Comparison of ENCODE assay signal across 21 cellular contexts in the genomic region with DNA sequence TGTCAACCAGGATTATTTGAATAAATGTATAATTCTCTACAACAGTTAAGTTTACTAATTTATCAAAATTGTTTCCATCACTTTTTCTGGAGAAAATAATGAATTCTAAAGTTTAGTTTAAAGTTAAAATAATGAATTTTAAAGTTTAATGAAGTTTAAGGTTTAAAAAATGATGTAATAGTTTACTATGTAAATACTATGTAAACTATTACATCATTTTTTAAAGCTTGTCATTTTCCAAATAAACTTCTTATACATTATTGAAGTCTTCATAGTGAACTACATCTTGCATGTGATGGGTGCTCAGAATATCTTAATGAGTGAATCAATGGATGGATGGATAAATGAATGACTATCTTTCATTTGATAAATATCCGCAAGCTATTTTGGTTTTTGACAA. TPM values are rescaled to one million over a fixed set of nuclear protein-coding genes. Genes with fewer than 3 reads are reported as not detected.
DNase-seq lines count a peak whose midpoint lies in the region; ATAC-seq, FAIRE-seq and TF ChIP-seq lines count a peak whose summit lies in the region.
"Had no signal": no experiment of that assay in that cellular context is flagged by ENCODE, and none has a peak within 500 bp of the region (broad histone marks: within the 10 kb centered on the region; RNA-seq: fewer than 3 reads in every experiment).

No MANE protein-coding gene starts in this region.

- H3K9me3 ChIP-seq in HepG2 (ENCODE audit: low read length) (no peaks in the 10 kb centered on the region), right lobe of liver (no peaks in the 10 kb centered on the region), small intestine (ENCODE audit: control insufficient read depth, low read depth) (no peaks in the 10 kb centered on the region)

- peaks cover 36% of the 10 kb centered on the region for H3K36me3 Mint-ChIP-seq in activated CD4-positive, alpha-beta memory T cell treated with anti-CD3 and anti-CD28 coated beads for 36 hours
- H3K36me3 Mint-ChIP-seq in activated CD4-positive, alpha-beta memory T cell treated with anti-CD3 and anti-CD28 coated beads, Interleukin-2, amount 10 ng/mL, durations not matched to agents 7 days and 5 days (ENCODE audit: low read depth), result peaks cover 62% of the 10 kb centered on the region

- TF ChIP-seq POLR2A in HepG2 (IDR thresholded peaks at IDR 0.05; ENCODE audit: insufficient read depth in 1 of 2, low read depth in 2 of 2, low read length in 2 of 2), result no peak
- TF ChIP-seq POLR2A in right lobe of liver (IDR thresholded peaks at IDR 0.05), result no peak
- TF ChIP-seq POLR2A in GM12891 (IDR thresholded peaks at IDR 0.05; ENCODE audit: low read depth, low read length), result no peak
- TF ChIP-seq POLR2A in erythroblast (IDR thresholded peaks at IDR 0.05; ENCODE audit: low read length), result no peak

- H3K27ac ChIP-seq in HepG2 (ENCODE audit: extremely low read length, insufficient read depth, low read length) (no peak overlapping the region), right lobe of liver (no peak overlapping the region), small intestine (ENCODE audit: low read depth in 1 of 2, low read length in 1 of 2) (no peak overlapping the region)
- H3K27ac ChIP-seq: C4-2B had no signal

- no peak overlapping the region for H2AFZ ChIP-seq in HepG2 (ENCODE audit: low read length)

- no peaks in the 10 kb centered on the region for H3K79me2 ChIP-seq in HepG2 (ENCODE audit: insufficient read depth, low read length)

- no peak overlapping the region for H3K4me2 ChIP-seq in HepG2 (ENCODE audit: low read depth, low read length)

- H3K9ac ChIP-seq in HepG2 (ENCODE audit: insufficient read depth, low read depth, low read length), result no peak overlapping the region

- H3K27me3 ChIP-seq in HepG2 (ENCODE audit: control insufficient read depth in 1 of 2, insufficient read depth in 2 of 2, low read length in 2 of 2) (no peaks in the 10 kb centered on the region; a peak in 1 of 5 replicates), right lobe of liver (no peaks in the 10 kb centered on the region), small intestine (ENCODE audit: control insufficient read depth in 2 of 2, insufficient read depth in 2 of 2, low read length in 2 of 2) (no peaks in the 10 kb centered on the region)

- POLR2A ChIA-PET in activated CD4-positive, alpha-beta memory T cell treated with anti-CD3 and anti-CD28 coated beads for 36 hours (lab: Charles Lee), result interaction anchor here (0.7 to 1.2 kb wide), 2 partner anchors 14 to 29 kb away, joined by 3 read pairs; no protein-coding TSS in a partner anchor
- POLR2A ChIA-PET in activated CD4-positive, alpha-beta memory T cell treated with anti-CD3 and anti-CD28 coated beads, Interleukin-2, amount 10 ng/mL, durations not matched to agents 7 days and 5 days (lab: Charles Lee), result interaction anchor here (0.7 to 17.0 kb wide), 6 partner anchors 9 to 129 kb away, joined by 3 to 859 read pairs (median 4); partner anchors contain the start of gene CD28
- POLR2A ChIA-PET in HepG2 (lab: Yijun Ruan, JAX), result no interaction called here

- in situ Hi-C loops in HepG2 (cut with HindIII; ENCODE audit: extremely low pct_ligation_motif_present, low pct_unique_long_range_greater_than_20kb), result no loop called here

- intact Hi-C loops in activated CD4-positive, alpha-beta memory T cell treated with anti-CD3 and anti-CD28 coated beads for 36 hours (cut with micrococcal nuclease), result no loop called here
- intact Hi-C loops in HepG2 (cut with micrococcal nuclease; ENCODE audit: unreplicated experiment) (no loop called here), right lobe of liver (cut with DNase I) (no loop called here)

- no peak for DNase-seq in activated CD4-positive, alpha-beta memory T cell treated with anti-CD3 and anti-CD28 coated beads for 36 hours
- DNase-seq in activated CD4-positive, alpha-beta memory T cell treated with anti-CD3 and anti-CD28 coated beads, Interleukin-2, amount 10 ng/mL, durations not matched to agents 7 days and 5 days, result no peak
- DNase-seq in HepG2 (ENCODE audit: low spot score) (no peak), right lobe of liver (no peak), small intestine (no peak), GM12891 (ENCODE audit: insufficient read length, low spot score) (no peak), erythroblast (lab: John Stamatoyannopoulos, UW) (no peak)
- DNase-seq: 8988T, GDM1, Kasumi-1, NCI-H1694, NCI-H2081, NCI-H2171 treated with DMSO at 0.1 percent for 48 hours, NCI-H526, OCI-M1, SHP77 had no signal

- TF ChIP-seq EP300 in HepG2 (IDR thresholded peaks at IDR 0.05; ENCODE audit: low read depth in 2 of 2, low read length in 2 of 2) (no peak), HepG2 (CRISPR knock-in tag; IDR thresholded peaks at IDR 0.05; ENCODE audit: borderline replicate concordance) (no peak)

- CTCF ChIA-PET in activated CD4-positive, alpha-beta memory T cell treated with anti-CD3 and anti-CD28 coated beads for 36 hours (lab: Charles Lee), result no interaction called here
- CTCF ChIA-PET in activated CD4-positive, alpha-beta memory T cell treated with anti-CD3 and anti-CD28 coated beads, Interleukin-2, amount 10 ng/mL, durations not matched to agents 7 days and 5 days (lab: Charles Lee), result interaction anchor here (1.1 to 6.6 kb wide), 2 partner anchors 16 to 37 kb away, joined by 3 to 52 read pairs; no protein-coding TSS in a partner anchor
- CTCF ChIA-PET in HepG2 (lab: Yijun Ruan, JAX; ENCODE audit: low intra/inter-chr PET ratio, low total read pairs), result no interaction called here

- peaks cover 11% of the 10 kb centered on the region for H3K9me3 Mint-ChIP-seq in activated CD4-positive, alpha-beta memory T cell treated with anti-CD3 and anti-CD28 coated beads for 36 hours
- peaks cover 18% of the 10 kb centered on the region for H3K9me3 Mint-ChIP-seq in activated CD4-positive, alpha-beta memory T cell treated with anti-CD3 and anti-CD28 coated beads, Interleukin-2, amount 10 ng/mL, durations not matched to agents 7 days and 5 days

- H3K27me3 Mint-ChIP-seq in activated CD4-positive, alpha-beta memory T cell treated with anti-CD3 and anti-CD28 coated beads for 36 hours, result no peaks in the 10 kb centered on the region
- H3K27me3 Mint-ChIP-seq in activated CD4-positive, alpha-beta memory T cell treated with anti-CD3 and anti-CD28 coated beads, Interleukin-2, amount 10 ng/mL, durations not matched to agents 7 days and 5 days, result no peaks in the 10 kb centered on the region

- H3K36me3 ChIP-seq in HepG2 (replicated peaks in 1 of 2; ENCODE audit: control insufficient read depth in 1 of 2, insufficient read depth in 2 of 2, low read length in 2 of 2), result no peaks in the 10 kb centered on the region
- no peaks in the 10 kb centered on the region for H3K36me3 ChIP-seq in right lobe of liver
- no peaks in the 10 kb centered on the region for H3K36me3 ChIP-seq in small intestine (ENCODE audit: control insufficient read depth in 2 of 2, insufficient read depth in 2 of 2, low read length in 2 of 2)

- H4K20me1 ChIP-seq in HepG2 (ENCODE audit: insufficient read depth, low read length), result no peaks in the 10 kb centered on the region

- no TSS peak for BruUV-seq in HepG2 (replicated peaks; lab: Mats Ljungman, UMichigan)

- peak overlapping the region; percentile 86 for H3K27ac Mint-ChIP-seq in activated CD4-positive, alpha-beta memory T cell treated with anti-CD3 and anti-CD28 coated beads for 36 hours
- H3K27ac Mint-ChIP-seq in activated CD4-positive, alpha-beta memory T cell treated with anti-CD3 and anti-CD28 coated beads, Interleukin-2, amount 10 ng/mL, durations not matched to agents 7 days and 5 days, result no peak overlapping the region

- TF ChIP-seq CTCF in HepG2 (CRISPR knock-in tag; IDR thresholded peaks at IDR 0.05), result no peak
- no peak for TF ChIP-seq CTCF in right lobe of liver (IDR thresholded peaks at IDR 0.05)

- TF ChIP-seq RAD21 in HepG2 (CRISPR knock-in tag; IDR thresholded peaks at IDR 0.05), result no peak

- H3K4me3 Mint-ChIP-seq in activated CD4-positive, alpha-beta memory T cell treated with anti-CD3 and anti-CD28 coated beads for 36 hours, result no peak overlapping the region
- H3K4me3 Mint-ChIP-seq in activated CD4-positive, alpha-beta memory T cell treated with anti-CD3 and anti-CD28 coated beads, Interleukin-2, amount 10 ng/mL, durations not matched to agents 7 days and 5 days, result no peak overlapping the region

- H3K4me1 ChIP-seq in HepG2 (ENCODE audit: insufficient read depth, low read length) (peaks cover 11% of the 10 kb centered on the region), right lobe of liver (no peaks in the 10 kb centered on the region), small intestine (ENCODE audit: control insufficient read depth in 2 of 2, insufficient read depth in 1 of 2, low read depth in 1 of 2, low read length in 1 of 2) (peaks cover 0 to 3% of the 10 kb centered on the region in 2 donors)

- peaks cover 86% of the 10 kb centered on the region for H3K4me1 Mint-ChIP-seq in activated CD4-positive, alpha-beta memory T cell treated with anti-CD3 and anti-CD28 coated beads for 36 hours (ENCODE audit: low read depth)
- peaks cover 75% of the 10 kb centered on the region for H3K4me1 Mint-ChIP-seq in activated CD4-positive, alpha-beta memory T cell treated with anti-CD3 and anti-CD28 coated beads, Interleukin-2, amount 10 ng/mL, durations not matched to agents 7 days and 5 days

- H3K4me3 ChIP-seq in HepG2 (replicated peaks in 1 of 3; ENCODE audit: insufficient read depth in 1 of 3, low read depth in 2 of 3, low read length in 3 of 3) (no peak overlapping the region), right lobe of liver (no peak overlapping the region), small intestine (ENCODE audit: low read depth in 1 of 2, low read length in 2 of 2) (no peak overlapping the region)

- 98% methylated on average over 1 of the region's 1 CpG for WGBS in HepG2 (ENCODE audit: low lambda C conversion rate)
- 100% methylated on average over 1 of the region's 1 CpG for WGBS in right lobe of liver (ENCODE audit: insufficient coverage, low coverage, low lambda C conversion rate, missing lambda C conversion rate)
- 96 to 100% (median 99%) methylated on average over 1 of the region's 1 CpG for WGBS in small intestine, 3 donors

- FAIRE-seq in HepG2 (lab: Jason Lieb, UNC) (no peak), colon (lab: Jason Lieb, UNC) (peak; percentile 5), small intestine (lab: Jason Lieb, UNC) (peak; percentile 94), GM12891 (lab: Jason Lieb, UNC) (no peak)

- no peak for ATAC-seq in HepG2
- ATAC-seq in right lobe of liver, result no peak

RNA-seq across cellular contexts. Expression of gene CD28, which starts 38.8 kb away (rescaled TPM):
- total RNA-seq in activated CD4-positive, alpha-beta memory T cell treated with anti-CD3 and anti-CD28 coated beads for 36 hours, result 100 to 1,000 TPM; 279 to 285 TPM
- 100 to 1,000 TPM; 194 to 205 TPM for total RNA-seq in activated CD4-positive, alpha-beta memory T cell treated with anti-CD3 and anti-CD28 coated beads, Interleukin-2, amount 10 ng/mL, durations not matched to agents 7 days and 5 days
- total RNA-seq in HepG2 (2016; rRNA removed; fragmentation: Illumina TruSeq; extraction: Trizol), result not detected in 2 replicates
- not detected in 2 replicates for total RNA-seq in HepG2 (2016; cell fraction: cytosol; rRNA removed; fragmentation: Illumina TruSeq; extraction: Trizol; ENCODE audit: low read depth)
- total RNA-seq in HepG2 (2016; cell fraction: insoluble cytoplasmic fraction; rRNA removed; fragmentation: Illumina TruSeq; extraction: Trizol), result not detected in 2 replicates
- total RNA-seq in HepG2 (2016; cell fraction: membrane; rRNA removed; fragmentation: Illumina TruSeq; extraction: Trizol), result 0.03 TPM in 1 of 2 replicates, not detected in the other
- not detected in 2 replicates for total RNA-seq in HepG2 (2016; cell fraction: nucleus; rRNA removed; fragmentation: Illumina TruSeq; extraction: Trizol)
- polyA plus RNA-seq in HepG2 (2011; rRNA removed), result not detected in 2 replicates
- polyA plus RNA-seq in HepG2 (2011; cell fraction: cytosol; rRNA removed), result 0.03 TPM in 2 replicates
- polyA plus RNA-seq in HepG2 (2011; cell fraction: nucleus; rRNA removed), result not detected in 2 replicates
- not detected in 2 replicates for polyA plus RNA-seq in HepG2 (2012)
- polyA plus RNA-seq in HepG2 (2016; cell fraction: cytosol; fragmentation: Illumina TruSeq; extraction: Trizol; ENCODE audit: low read depth), result not detected in 2 replicates
- not detected in 2 replicates for polyA plus RNA-seq in HepG2 (2016; cell fraction: insoluble cytoplasmic fraction; fragmentation: Illumina TruSeq; extraction: Trizol; ENCODE audit: low read depth)
- not detected in 2 replicates for polyA plus RNA-seq in HepG2 (2016; cell fraction: membrane; fragmentation: Illumina TruSeq; extraction: Trizol; ENCODE audit: low read depth)
- not detected in 2 replicates for polyA plus RNA-seq in HepG2 (2016; cell fraction: nucleus; fragmentation: Illumina TruSeq; extraction: Trizol; ENCODE audit: insufficient read depth, low read depth)
- polyA minus RNA-seq in HepG2 (2011; rRNA and poly(A)+ RNA removed; ENCODE audit: low replicate concordance), result not detected in 2 replicates
- polyA minus RNA-seq in HepG2 (2011; cell fraction: cytosol; rRNA and poly(A)+ RNA removed), result not detected in 2 replicates
- not detected in 2 replicates for polyA minus RNA-seq in HepG2 (2011; cell fraction: nucleus; rRNA and poly(A)+ RNA removed)
- total RNA-seq in right lobe of liver, result 1 to 10 TPM in 1 of 6 experiments, under 1 TPM in 5; 0.16 to 1.6 (median 0.46) TPM
- polyA plus RNA-seq in small intestine, result under 1 TPM; under 0.01 to 0.31 (median 0.22) TPM
- polyA plus RNA-seq in GM12891 (2012; ENCODE audit: low read depth, missing spikeins), result 0.15 TPM
- total RNA-seq: Daoy, H4, MCF 10A had no signal

Comparison
In these comparisons a context has a peak if more than half of its experiments do, and no peak if none do; other contexts are left out.
1. RNA of gene CD28, which starts 38.8 kb away (total RNA-seq): 279 to 285 TPM in activated CD4-positive, alpha-beta memory T cell treated with anti-CD3 and anti-CD28 coated beads for 36 hours and 194 to 205 TPM in activated CD4-positive, alpha-beta memory T cell treated with anti-CD3 and anti-CD28 coated beads, Interleukin-2, amount 10 ng/mL, durations not matched to agents 7 days and 5 days; 0.16 to 1.6 TPM in right lobe of liver and 0.03 TPM in HepG2; every median in the first group is over 10 times any median in the second.